In the genomic region with DNA sequence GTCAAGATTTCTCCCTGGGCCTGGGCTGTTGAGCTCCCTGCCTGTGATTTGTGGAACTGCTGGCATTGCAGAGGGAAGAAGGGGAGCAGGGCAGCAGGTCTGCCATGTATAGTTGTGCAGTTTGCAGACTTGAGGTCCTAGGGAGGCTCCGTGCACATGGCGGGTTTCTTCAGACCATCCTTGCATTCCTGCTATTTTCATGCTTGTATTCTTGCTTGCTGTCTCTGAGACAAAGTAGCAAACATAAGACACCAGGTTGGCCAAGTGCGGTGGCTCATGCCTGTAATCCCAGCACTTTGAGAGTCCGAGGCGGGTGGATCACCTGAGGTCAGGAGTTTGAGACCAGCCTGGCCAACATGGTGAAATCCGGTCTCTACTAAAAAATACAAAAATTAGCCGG, we compare ENCODE assay signal across 7 cellular contexts.
"Had no signal": no experiment of that assay in that cellular context is flagged by ENCODE, and none has a peak within 500 bp of the region (broad histone marks: within the 10 kb centered on the region; RNA-seq: fewer than 3 reads in every experiment).

No MANE protein-coding gene starts in this region.

- ATAC-seq: HCT116, HepG2 had no signal

- DNase-seq: GM23248, GOT3, H7, HFFc6, KG1 had no signal
